ENCODE assay signal across 9 cellular contexts in genomic region chr1:153544453-153545066, GRCh38. TPM values are rescaled to one million over a fixed set of nuclear protein-coding genes. Genes with fewer than 3 reads are reported as not detected.
DNase-seq lines count a peak whose midpoint lies in the region; ATAC-seq, FAIRE-seq and TF ChIP-seq lines count a peak whose summit lies in the region.
"Had no signal": no experiment of that assay in that cellular context is flagged by ENCODE, and none has a peak within 500 bp of the region (broad histone marks: within the 10 kb centered on the region; RNA-seq: fewer than 3 reads in every experiment).

No MANE protein-coding gene starts in this region.

- 32% methylated on average over 9 of the region's 10 CpGs for WGBS in K562 (ENCODE audit: insufficient coverage, low coverage, missing lambda C conversion rate)
- 49% methylated on average over 10 of the region's 10 CpGs for WGBS in urinary bladder

- in situ Hi-C loops in K562 (cut with MboI), result no loop called here

- CTCF ChIA-PET in K562 (lab: Yijun Ruan, JAX; ENCODE audit: low intra/inter-chr PET ratio), result no interaction called here

- no peak for ATAC-seq in left ventricle myocardium superior
- no peak for ATAC-seq in K562
- ATAC-seq in HG03439 (IDR thresholded peaks at IDR 0.05; ENCODE audit: unreplicated experiment), result no peak

- peak overlapping the region; percentile 18 to 81; a peak in 3 of 4 replicates for H3K9ac ChIP-seq in K562 (ENCODE audit: insufficient read depth in 1 of 2, low read depth in 2 of 2, low read length in 2 of 2)
- H3K9ac ChIP-seq in mucosa of stomach (ENCODE audit: low read length), result peak overlapping the region; percentile 60

- BruUV-seq in K562 (replicated peaks; lab: Mats Ljungman, UMichigan), result no TSS peak

- TF ChIP-seq RAD21 in K562 (CRISPR knock-in tag; conservative IDR thresholded peaks at IDR 0.05 in 1 of 2, IDR thresholded peaks at IDR 0.05 in 1 of 2), result no peak

- peak overlapping the region; percentile 80 for H2AFZ ChIP-seq in K562 (ENCODE audit: low read depth, low read length)

- no peak for TF ChIP-seq CTCF in cardiac muscle cell (IDR thresholded peaks at IDR 0.05; ENCODE audit: low read depth, low read length)
- no peak for TF ChIP-seq CTCF in K562 (IDR thresholded peaks at IDR 0.05 in 2 of 3, conservative IDR thresholded peaks at IDR 0.05 in 1 of 3; ENCODE audit: insufficient read depth in 2 of 3, low read depth in 1 of 3, low read length in 3 of 3)

- intact Hi-C loops in left ventricle myocardium superior (cut with micrococcal nuclease) (no loop called here), K562 (cut with micrococcal nuclease) (no loop called here), head of caudate nucleus (cut with DNase I) (no loop called here)

- TF ChIP-seq EP300 in K562 (IDR thresholded peaks at IDR 0.05; ENCODE audit: low read length), result no peak

- H3K27ac ChIP-seq in cardiac muscle cell (peak overlapping the region; percentile 89), K562 (ENCODE audit: extremely low read depth, low read depth, low read length) (peak overlapping the region; percentile 21), urinary bladder (ENCODE audit: low read depth) (peak overlapping the region; percentile 71)

- no peaks in the 10 kb centered on the region for H4K20me1 ChIP-seq in K562 (replicated peaks; ENCODE audit: control insufficient read depth, insufficient read depth, low read length)

- H3K9me1 ChIP-seq in K562 (ENCODE audit: control insufficient read depth, insufficient read depth, low read length), result no peaks in the 10 kb centered on the region

- DNase-seq in cardiac muscle cell (ENCODE audit: low read depth in 1 of 2, low spot score in 1 of 2), result no peak
- no peak for DNase-seq in left ventricle myocardium superior
- DNase-seq in K562 (ENCODE audit: extremely low read depth in 1 of 4, low spot score in 3 of 4), result no peak
- DNase-seq in cortex of kidney (lab: John Stamatoyannopoulos, UW), result no peak
- DNase-seq in head of caudate nucleus, result no peak

- peak overlapping the region; percentile 71 for H3K4me2 ChIP-seq in K562 (ENCODE audit: insufficient read depth, low read length)

- H3K36me3 ChIP-seq in cardiac muscle cell (no peaks in the 10 kb centered on the region), K562 (ENCODE audit: control insufficient read depth, insufficient read depth, low read length) (no peaks in the 10 kb centered on the region), mucosa of stomach (ENCODE audit: control insufficient read depth, insufficient read depth, low read length) (no peaks in the 10 kb centered on the region), urinary bladder (ENCODE audit: insufficient read depth) (no peaks in the 10 kb centered on the region)

- no peaks in the 10 kb centered on the region for H3K79me2 ChIP-seq in K562 (ENCODE audit: control insufficient read depth, insufficient read depth, low read length)

- no peak overlapping the region for H3K4me3 ChIP-seq in cardiac muscle cell
- H3K4me3 ChIP-seq in K562, result no peak overlapping the region
- H3K4me3 ChIP-seq in mucosa of stomach (ENCODE audit: low read length), result peak overlapping the region; percentile 25
- peak overlapping the region; percentile 11 for H3K4me3 ChIP-seq in urinary bladder (ENCODE audit: low read depth, low read length)

- TF ChIP-seq POLR2A in K562 (conservative IDR thresholded peaks at IDR 0.05), result 0 out of 2 replicates have a peak, but pooled peaks have one; percentile 33

- H3K27me3 ChIP-seq in cardiac muscle cell (no peaks in the 10 kb centered on the region), K562 (ENCODE audit: control insufficient read depth in 2 of 2, insufficient read depth in 2 of 2, low read length in 2 of 2) (no peaks in the 10 kb centered on the region), mucosa of stomach (ENCODE audit: control insufficient read depth, insufficient read depth, low read length) (no peaks in the 10 kb centered on the region)

- POLR2A ChIA-PET in K562 (lab: Yijun Ruan, JAX), result interaction anchor here (1.0 to 2.2 kb wide), 4 partner anchors 9 to 83 kb away, joined by 3 to 9 read pairs (median 5); partner anchors contain the start of genes S100A13 and S100A6

- H3K4me1 ChIP-seq in cardiac muscle cell (ENCODE audit: low read depth) (peaks cover 24% of the 10 kb centered on the region), K562 (replicated peaks in 1 of 2; ENCODE audit: control insufficient read depth in 2 of 2, insufficient read depth in 2 of 2, low read length in 2 of 2) (peaks cover 80 to 81% of the 10 kb centered on the region in 2 experiments), mucosa of stomach (ENCODE audit: control insufficient read depth, insufficient read depth, low read length) (peaks cover 98% of the 10 kb centered on the region), urinary bladder (ENCODE audit: insufficient read depth) (peaks cover 2% of the 10 kb centered on the region)

- FAIRE-seq in K562 (lab: Jason Lieb, UNC), result no peak

- H3K9me3 ChIP-seq in cardiac muscle cell (ENCODE audit: low read depth) (no peaks in the 10 kb centered on the region), K562 (replicated peaks; ENCODE audit: control insufficient read depth, insufficient read depth, low read depth, low read length) (no peaks in the 10 kb centered on the region), mucosa of stomach (ENCODE audit: control insufficient read depth, low read length) (no peaks in the 10 kb centered on the region)

RNA-seq across cellular contexts. Expression of gene S100A4, which starts 1.0 kb away (rescaled TPM):
- 74.1 and 89.4 TPM in 2 replicates for total RNA-seq in cardiac muscle cell
- 129 and 133 TPM in 2 replicates for polyA plus RNA-seq in cardiac muscle cell
- 114 TPM for total RNA-seq in left ventricle myocardium superior
- 1.0 TPM in 1 of 2 replicates, not detected in the other for total RNA-seq in K562 (2011; cell fraction: chromatin; rRNA removed; ENCODE audit: low replicate concordance)
- total RNA-seq in K562 (2011; cell fraction: nucleolus; rRNA removed), result 0.67 and 1.4 TPM in 2 replicates
- 0.66 TPM in 1 of 2 replicates, not detected in the other for total RNA-seq in K562 (2011; cell fraction: nucleoplasm; rRNA removed)
- 3.7 and 5.2 TPM in 2 replicates for total RNA-seq in K562 (2014; rRNA removed)
- total RNA-seq in K562 (2014; rRNA removed; fragmentation: Illumina TruSeq; extraction: Trizol), result 9.5 and 11.3 TPM in 2 replicates
- 11.2 and 11.3 TPM in 2 replicates for total RNA-seq in K562 (2015; rRNA removed; fragmentation: Illumina TruSeq; extraction: Trizol)
- total RNA-seq in K562 (2021), result 5.5 and 8.1 TPM in 2 replicates
- 13.9 and 14.8 TPM in 2 replicates for polyA plus RNA-seq in K562 (2011; rRNA removed)
- polyA plus RNA-seq in K562 (2011; cell fraction: cytosol; rRNA removed), result 12.8 and 19.3 TPM in 2 replicates
- polyA plus RNA-seq in K562 (2011; cell fraction: nucleus; rRNA removed), result 5.9 and 6.8 TPM in 2 replicates
- 5.1 and 17.9 TPM in 2 replicates for polyA plus RNA-seq in K562 (2012)
- 5.6 and 6.9 TPM in 2 replicates for polyA plus RNA-seq in K562 (2014; fragmentation: Illumina TruSeq; extraction: Trizol)
- 10 to 100 TPM; 20.1 TPM for polyA plus RNA-seq in K562 (2014; fragmentation: Nextera tagmentation; extraction: Ambion mirVana)
- 7.2 and 11.3 TPM in 2 replicates for polyA plus RNA-seq in K562 (2014; rRNA removed)
- polyA minus RNA-seq in K562 (2011; rRNA and poly(A)+ RNA removed), result 3.0 and 4.5 TPM in 2 replicates
- polyA minus RNA-seq in K562 (2011; cell fraction: cytosol; rRNA and poly(A)+ RNA removed), result 4.6 and 6.6 TPM in 2 replicates
- 2.1 and 2.8 TPM in 2 replicates for polyA minus RNA-seq in K562 (2011; cell fraction: nucleus; rRNA and poly(A)+ RNA removed)
- 113 TPM for total RNA-seq in urinary bladder
- polyA plus RNA-seq in urinary bladder, result 440 TPM

RNA-seq across cellular contexts. Expression of gene S100A5, which starts 3.8 kb away (rescaled TPM):
- not detected in 2 replicates for total RNA-seq in cardiac muscle cell
- polyA plus RNA-seq in cardiac muscle cell, result 0.31 and 0.52 TPM in 2 replicates
- not detected for total RNA-seq in left ventricle myocardium superior
- not detected in 2 replicates for total RNA-seq in K562 (2011; cell fraction: chromatin; rRNA removed; ENCODE audit: low replicate concordance)
- total RNA-seq in K562 (2011; cell fraction: nucleolus; rRNA removed), result not detected in 2 replicates
- not detected in 2 replicates for total RNA-seq in K562 (2011; cell fraction: nucleoplasm; rRNA removed)
- total RNA-seq in K562 (2014; rRNA removed), result 0.37 TPM in 1 of 2 replicates, not detected in the other
- not detected in 2 replicates for total RNA-seq in K562 (2014; rRNA removed; fragmentation: Illumina TruSeq; extraction: Trizol)
- not detected in 2 replicates for total RNA-seq in K562 (2015; rRNA removed; fragmentation: Illumina TruSeq; extraction: Trizol)
- total RNA-seq in K562 (2021), result not detected in 2 replicates
- 0.45 and 0.60 TPM in 2 replicates for polyA plus RNA-seq in K562 (2011; rRNA removed)
- polyA plus RNA-seq in K562 (2011; cell fraction: cytosol; rRNA removed), result 0.42 and 0.83 TPM in 2 replicates
- polyA plus RNA-seq in K562 (2011; cell fraction: nucleus; rRNA removed), result 0.36 TPM in 1 of 2 replicates, not detected in the other
- 1.2 and 1.4 TPM in 2 replicates for polyA plus RNA-seq in K562 (2012)
- 0.28 and 0.56 TPM in 2 replicates for polyA plus RNA-seq in K562 (2014; fragmentation: Illumina TruSeq; extraction: Trizol)
- 1 to 10 TPM in 1 of 2 experiments, under 1 TPM in 1; 0.67 to 1.4 TPM for polyA plus RNA-seq in K562 (2014; fragmentation: Nextera tagmentation; extraction: Ambion mirVana)
- not detected in 2 replicates for polyA plus RNA-seq in K562 (2014; rRNA removed)
- 0.95 TPM in 1 of 2 replicates, not detected in the other for polyA minus RNA-seq in K562 (2011; rRNA and poly(A)+ RNA removed)
- polyA minus RNA-seq in K562 (2011; cell fraction: cytosol; rRNA and poly(A)+ RNA removed), result not detected in 2 replicates
- not detected in 2 replicates for polyA minus RNA-seq in K562 (2011; cell fraction: nucleus; rRNA and poly(A)+ RNA removed)
- total RNA-seq in urinary bladder, result not detected
- 0.42 TPM for polyA plus RNA-seq in urinary bladder
- total RNA-seq: temporal lobe had no signal

RNA-seq across cellular contexts. Expression of gene S100A3, which starts 4.5 kb away (rescaled TPM):
- total RNA-seq in cardiac muscle cell, result 1.8 TPM in 1 of 2 replicates, not detected in the other
- polyA plus RNA-seq in cardiac muscle cell, result 0.42 and 0.86 TPM in 2 replicates
- 0.79 TPM for total RNA-seq in left ventricle myocardium superior
- not detected in 2 replicates for total RNA-seq in K562 (2011; cell fraction: chromatin; rRNA removed; ENCODE audit: low replicate concordance)
- total RNA-seq in K562 (2011; cell fraction: nucleolus; rRNA removed), result not detected in 2 replicates
- not detected in 2 replicates for total RNA-seq in K562 (2011; cell fraction: nucleoplasm; rRNA removed)
- total RNA-seq in K562 (2014; rRNA removed), result not detected in 2 replicates
- not detected in 2 replicates for total RNA-seq in K562 (2014; rRNA removed; fragmentation: Illumina TruSeq; extraction: Trizol)
- 0.18 and 0.34 TPM in 2 replicates for total RNA-seq in K562 (2015; rRNA removed; fragmentation: Illumina TruSeq; extraction: Trizol)
- total RNA-seq in K562 (2021), result 0.34 TPM in 1 of 2 replicates, not detected in the other
- polyA plus RNA-seq in K562 (2011; rRNA removed), result 0.56 TPM in 1 of 2 replicates, not detected in the other
- polyA plus RNA-seq in K562 (2011; cell fraction: cytosol; rRNA removed), result 1.4 TPM in 1 of 2 replicates, not detected in the other
- 0.37 TPM in 1 of 2 replicates, not detected in the other for polyA plus RNA-seq in K562 (2011; cell fraction: nucleus; rRNA removed)
- polyA plus RNA-seq in K562 (2012), result 0.26 TPM in 1 of 2 replicates, not detected in the other
- polyA plus RNA-seq in K562 (2014; fragmentation: Illumina TruSeq; extraction: Trizol), result 0.16 TPM in 1 of 2 replicates, not detected in the other
- polyA plus RNA-seq in K562 (2014; fragmentation: Nextera tagmentation; extraction: Ambion mirVana), result under 1 TPM in 1 of 2 experiments, not detected in 1; 0.08 TPM
- polyA plus RNA-seq in K562 (2014; rRNA removed), result 0.26 and 1.7 TPM in 2 replicates
- polyA minus RNA-seq in K562 (2011; rRNA and poly(A)+ RNA removed), result not detected in 2 replicates
- not detected in 2 replicates for polyA minus RNA-seq in K562 (2011; cell fraction: cytosol; rRNA and poly(A)+ RNA removed)
- not detected in 2 replicates for polyA minus RNA-seq in K562 (2011; cell fraction: nucleus; rRNA and poly(A)+ RNA removed)
- not detected for total RNA-seq in urinary bladder
- 5.2 TPM for polyA plus RNA-seq in urinary bladder
- total RNA-seq: temporal lobe had no signal

RNA-seq across cellular contexts. Expression of gene S100A6, which starts 8.8 kb away (rescaled TPM):
- total RNA-seq in cardiac muscle cell (13.7 and 23.1 TPM in 2 replicates), left ventricle myocardium superior (201 TPM), K562 (2014; rRNA removed) (14.7 and 19.1 TPM in 2 replicates), K562 (2014; rRNA removed; fragmentation: Illumina TruSeq; extraction: Trizol) (16.3 and 23.2 TPM in 2 replicates), K562 (2015; rRNA removed; fragmentation: Illumina TruSeq; extraction: Trizol) (32.5 and 36.4 TPM in 2 replicates), K562 (2021) (23.2 and 26.3 TPM in 2 replicates), urinary bladder (322 TPM)
- polyA plus RNA-seq in cardiac muscle cell (40.7 and 54.7 TPM in 2 replicates), K562 (2011; rRNA removed) (1.3 and 16.7 TPM in 2 replicates), K562 (2014; fragmentation: Illumina TruSeq; extraction: Trizol) (9.8 and 12.9 TPM in 2 replicates), K562 (2014; fragmentation: Nextera tagmentation; extraction: Ambion mirVana) (10 to 100 TPM; 59.5 to 66.5 TPM), K562 (2014; rRNA removed) (26.5 and 30.1 TPM in 2 replicates), urinary bladder (1,706 TPM)
- 3.2 TPM in 1 of 2 replicates, not detected in the other for total RNA-seq in K562 (2011; cell fraction: chromatin; rRNA removed; ENCODE audit: low replicate concordance)
- 3.8 and 6.2 TPM in 2 replicates for total RNA-seq in K562 (2011; cell fraction: nucleolus; rRNA removed)
- 1.9 and 3.0 TPM in 2 replicates for total RNA-seq in K562 (2011; cell fraction: nucleoplasm; rRNA removed)
- 2.0 and 24.3 TPM in 2 replicates for polyA plus RNA-seq in K562 (2011; cell fraction: cytosol; rRNA removed)
- 0.73 and 6.6 TPM in 2 replicates for polyA plus RNA-seq in K562 (2011; cell fraction: nucleus; rRNA removed)
- polyA plus RNA-seq in K562 (2012), result 37.2 and 68.1 TPM in 2 replicates
- polyA minus RNA-seq in K562 (2011; rRNA and poly(A)+ RNA removed), result 4.1 TPM in 1 of 2 replicates, not detected in the other
- polyA minus RNA-seq in K562 (2011; cell fraction: cytosol; rRNA and poly(A)+ RNA removed), result 15.9 and 30.5 TPM in 2 replicates
- 4.4 and 6.5 TPM in 2 replicates for polyA minus RNA-seq in K562 (2011; cell fraction: nucleus; rRNA and poly(A)+ RNA removed)

RNA-seq across cellular contexts. Expression of gene S100A2, which starts 21.1 kb away (rescaled TPM):
- total RNA-seq in cardiac muscle cell (0.35 TPM in 1 of 2 replicates, not detected in the other), left ventricle myocardium superior (1.9 TPM), K562 (2014; rRNA removed) (not detected in 2 replicates), K562 (2014; rRNA removed; fragmentation: Illumina TruSeq; extraction: Trizol) (not detected in 2 replicates), K562 (2015; rRNA removed; fragmentation: Illumina TruSeq; extraction: Trizol) (0.49 TPM in 1 of 2 replicates, not detected in the other), K562 (2021) (0.40 and 1.3 TPM in 2 replicates), urinary bladder (26.2 TPM)
- polyA plus RNA-seq in cardiac muscle cell (2.3 and 3.7 TPM in 2 replicates), K562 (2011; rRNA removed) (0.65 TPM in 1 of 2 replicates, not detected in the other), K562 (2014; fragmentation: Illumina TruSeq; extraction: Trizol) (0.86 TPM in 1 of 2 replicates, not detected in the other), K562 (2014; fragmentation: Nextera tagmentation; extraction: Ambion mirVana) (under 1 TPM; 0.28 to 0.46 TPM), K562 (2014; rRNA removed) (0.38 and 0.44 TPM in 2 replicates), urinary bladder (91.2 TPM)
- not detected in 2 replicates for total RNA-seq in K562 (2011; cell fraction: chromatin; rRNA removed; ENCODE audit: low replicate concordance)
- total RNA-seq in K562 (2011; cell fraction: nucleolus; rRNA removed), result not detected in 2 replicates
- not detected in 2 replicates for total RNA-seq in K562 (2011; cell fraction: nucleoplasm; rRNA removed)
- 0.34 TPM in 1 of 2 replicates, not detected in the other for polyA plus RNA-seq in K562 (2011; cell fraction: cytosol; rRNA removed)
- 0.28 TPM in 1 of 2 replicates, not detected in the other for polyA plus RNA-seq in K562 (2011; cell fraction: nucleus; rRNA removed)
- polyA plus RNA-seq in K562 (2012), result 0.22 and 0.23 TPM in 2 replicates
- not detected in 2 replicates for polyA minus RNA-seq in K562 (2011; rRNA and poly(A)+ RNA removed)
- polyA minus RNA-seq in K562 (2011; cell fraction: cytosol; rRNA and poly(A)+ RNA removed), result not detected in 2 replicates
- not detected in 2 replicates for polyA minus RNA-seq in K562 (2011; cell fraction: nucleus; rRNA and poly(A)+ RNA removed)
- total RNA-seq: temporal lobe had no signal

Comparison
In these comparisons a context has a peak if more than half of its experiments do, and no peak if none do; other contexts are left out.
1. H3K27ac ChIP-seq: peak in every context shown above with its lines; median percentile 89 in cardiac muscle cell; 71 in urinary bladder; 21 in K562.
2. H3K4me3 ChIP-seq: peak in mucosa of stomach (single experiment) and urinary bladder (single experiment); none in cardiac muscle cell (single experiment) and K562 (single experiment).